1 cellular context compared by ENCODE assay signal in the genomic region with DNA sequence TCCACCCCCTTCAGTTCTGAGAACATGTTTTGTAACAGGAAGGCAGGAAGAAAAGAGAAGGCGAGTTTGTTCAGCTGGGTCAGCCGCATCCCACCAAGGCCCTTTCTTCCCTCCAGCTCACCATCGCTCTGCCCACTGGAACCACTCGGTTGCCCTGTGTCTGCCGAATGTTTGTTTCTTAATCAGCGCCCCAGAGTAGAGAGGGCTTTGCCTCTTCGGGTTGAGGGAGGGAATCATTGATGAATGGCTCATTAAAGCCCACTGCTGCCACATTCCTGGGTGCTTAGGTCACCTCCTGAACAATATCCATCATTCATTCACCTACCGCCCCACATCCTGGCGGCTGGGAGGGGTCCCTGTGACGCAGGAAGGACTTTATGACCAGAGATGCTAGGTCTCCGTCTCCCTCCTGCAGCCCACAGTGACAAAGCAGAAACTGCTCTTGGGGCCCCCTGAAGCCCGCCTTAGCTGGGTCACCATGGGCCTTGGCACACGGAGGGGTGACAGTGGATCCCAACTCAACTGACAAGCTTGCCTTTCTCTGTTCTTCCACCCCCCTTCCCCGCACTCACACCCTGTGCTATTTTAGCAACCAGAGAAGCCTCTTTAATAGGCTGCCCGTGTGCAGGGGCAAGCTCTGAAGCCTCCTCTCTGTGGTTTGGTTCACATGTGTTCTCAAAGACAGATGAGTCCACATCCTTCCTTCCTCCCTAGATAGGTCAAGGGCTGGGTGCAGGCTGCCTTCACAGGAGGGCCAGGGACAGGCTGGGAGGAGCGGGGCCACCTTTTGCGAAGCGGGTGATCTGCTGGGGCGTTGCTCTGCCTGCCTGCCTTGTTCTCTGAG.
TF ChIP-seq lines count a peak whose summit lies in the region.

No MANE protein-coding gene starts in this region.

TF ChIP-seq in IMR-90, 13 proteins besides CTCF, POLR2A, EP300 and RAD21 (continued from another document):
- TF ChIP-seq, protein P1, sequence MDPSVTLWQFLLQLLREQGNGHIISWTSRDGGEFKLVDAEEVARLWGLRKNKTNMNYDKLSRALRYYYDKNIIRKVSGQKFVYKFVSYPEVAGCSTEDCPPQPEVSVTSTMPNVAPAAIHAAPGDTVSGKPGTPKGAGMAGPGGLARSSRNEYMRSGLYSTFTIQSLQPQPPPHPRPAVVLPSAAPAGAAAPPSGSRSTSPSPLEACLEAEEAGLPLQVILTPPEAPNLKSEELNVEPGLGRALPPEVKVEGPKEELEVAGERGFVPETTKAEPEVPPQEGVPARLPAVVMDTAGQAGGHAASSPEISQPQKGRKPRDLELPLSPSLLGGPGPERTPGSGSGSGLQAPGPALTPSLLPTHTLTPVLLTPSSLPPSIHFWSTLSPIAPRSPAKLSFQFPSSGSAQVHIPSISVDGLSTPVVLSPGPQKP (IDR thresholded peaks at IDR 0.05; ENCODE audit: borderline replicate concordance, low read depth, low read length), result no peak
- no peak for TF ChIP-seq MAZ (IDR thresholded peaks at IDR 0.05; ENCODE audit: borderline replicate concordance, low read depth, low read length)
